1 cellular context compared by ENCODE assay signal in genomic region chr7:12328888-12329770, GRCh38.
TF ChIP-seq lines count a peak whose summit lies in the region.

No MANE protein-coding gene starts in this region.

TF ChIP-seq in WTC11, 78 proteins besides CTCF, POLR2A, EP300 and RAD21 (continued from another document):
- peak; percentile 41; the same call in 1 of the 2 replicates for TF ChIP-seq USF2 (CRISPR knock-in tag; IDR thresholded peaks at IDR 0.05)
